In genomic region chr6:87250019-87250418, GRCh38 we compare ENCODE assay signal across 24 cellular contexts.
"Had no signal": no experiment of that assay in that cellular context is flagged by ENCODE, and none has a peak within 500 bp of the region (broad histone marks: within the 10 kb centered on the region; RNA-seq: fewer than 3 reads in every experiment).

No MANE protein-coding gene starts in this region.

- H3K9me3 Mint-ChIP-seq: activated B cell treated with CpG ODN at 0.5 μM for 24 hours; effector memory CD8-positive, alpha-beta T cell; mesothelial cell of epicardium; naive B cell had no signal

- H3K4me1 Mint-ChIP-seq: mesothelial cell of epicardium had no signal

- H3K4me3 Mint-ChIP-seq: activated B cell treated with CpG ODN at 0.5 μM for 24 hours; effector memory CD8-positive, alpha-beta T cell; mesothelial cell of epicardium; naive B cell had no signal

- DNase-seq: activated B cell treated with CpG ODN at 0.5 μM for 24 hours; activated CD4-positive, alpha-beta T cell treated with anti-CD3 and anti-CD28 coated beads, Interleukin-2, amount 50 U/mL, for 4 hours; activated gamma-delta T cell; activated naive CD4-positive, alpha-beta T cell treated with anti-CD3 and anti-CD28 coated beads, Interleukin-2, amount 50 U/mL, for 16 hours; activated T-cell treated with anti-CD3 and anti-CD28 coated beads for 4 hours; brain microvascular endothelial cell; cortex of kidney; effector memory CD8-positive, alpha-beta T cell; erythroblast; gastrocnemius medialis; glutamatergic neuron; kidney; left colon; mammary epithelial cell; naive B cell; ovary; right lobe of liver; stimulated activated CD4-positive, alpha-beta T cell treated with anti-CD3 and anti-CD28 coated beads, Interleukin-2, amount 100 ng/mL, for 48 hours; stimulated activated naive CD8-positive, alpha-beta T cell treated with anti-CD3 and anti-CD28 coated beads, Interleukin-15, Interleukin-2, amounts not matched to agents 100 U/mL and 50 U/mL, for 24 hours; T-helper 2 cell; testis; transverse colon had no signal

- H3K27ac Mint-ChIP-seq: mesothelial cell of epicardium, progenitor cell of endocrine pancreas had no signal

- ATAC-seq: effector memory CD8-positive, alpha-beta T cell; gastrocnemius medialis; left colon; right lobe of liver had no signal

- H3K27me3 Mint-ChIP-seq: activated B cell treated with CpG ODN at 0.5 μM for 24 hours; effector memory CD8-positive, alpha-beta T cell; naive B cell; progenitor cell of endocrine pancreas had no signal
